8 cellular contexts compared by ENCODE assay signal in the genomic region with DNA sequence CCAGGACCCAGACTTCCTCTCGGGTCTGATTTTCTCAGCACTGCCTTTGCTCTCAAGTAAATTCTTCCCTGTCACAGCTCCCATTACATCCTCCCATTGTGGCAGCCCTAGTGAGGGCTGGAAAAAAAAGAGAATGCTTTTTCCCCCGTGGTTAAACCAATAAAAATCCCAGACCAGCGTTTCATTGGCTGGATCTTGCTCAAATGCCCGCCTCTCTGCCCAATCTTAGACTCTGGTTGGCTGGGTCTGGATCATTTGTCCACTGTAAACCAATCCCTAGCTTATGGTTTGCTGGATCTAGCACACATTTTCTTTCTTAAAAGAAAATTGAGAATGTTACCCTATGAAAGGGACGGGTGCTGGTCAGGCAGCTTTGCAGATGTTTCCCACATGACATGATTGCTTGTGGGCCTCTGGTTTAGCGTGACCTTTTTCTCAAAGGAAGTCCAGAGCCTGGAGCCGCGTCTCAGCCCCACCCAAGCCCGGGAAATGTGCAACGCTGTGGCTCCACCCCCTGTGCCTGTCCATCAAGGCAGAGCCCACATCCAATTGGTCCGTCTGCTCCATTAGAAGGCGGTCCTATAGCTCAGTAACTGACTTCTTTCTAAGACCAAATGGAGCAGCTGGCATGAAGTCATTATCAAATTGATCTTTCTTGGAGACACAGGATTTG. TPM values are rescaled to one million over a fixed set of nuclear protein-coding genes. Genes with fewer than 3 reads are reported as not detected.
DNase-seq lines count a peak whose midpoint lies in the region; ATAC-seq and TF ChIP-seq lines count a peak whose summit lies in the region.

No MANE protein-coding gene starts in this region.

- TF ChIP-seq CTCF in endodermal cell (conservative IDR thresholded peaks at IDR 0.05) = no peak
- no peak for TF ChIP-seq CTCF in GM20000 (IDR thresholded peaks at IDR 0.05; ENCODE audit: extremely low read depth, missing control alignments)

- H3K36me3 Mint-ChIP-seq in endodermal cell (ENCODE audit: low read depth) = no peaks in the 10 kb centered on the region

- H3K4me3 ChIP-seq in endodermal cell (ENCODE audit: low read length) = no peak overlapping the region

- H3K9me3 Mint-ChIP-seq in endodermal cell = peaks cover 7% of the 10 kb centered on the region

- DNase-seq in ELF-1 (ENCODE audit: low read depth, low spot score) (peak; percentile 76), SHP77 (lab: John Stamatoyannopoulos, UW) (peak; percentile 36 to 42), endodermal cell (peak; percentile 82), myocyte (ENCODE audit: low read depth) (peak; percentile 63), GM20000 (ENCODE audit: low spot score) (no peak), NCI-H2107 treated with DMSO at 0.1 percent for 48 hours (lab: John Stamatoyannopoulos, UW; ENCODE audit: unreplicated experiment) (no peak)

- H3K4me1 Mint-ChIP-seq in endodermal cell = no peaks in the 10 kb centered on the region

- H3K4me3 Mint-ChIP-seq in endodermal cell = no peak overlapping the region

- H3K27ac ChIP-seq in KOPT-K1 (ENCODE audit: low read depth, low read length, poor library complexity, severe bottlenecking) (peak overlapping the region; percentile 51), endodermal cell (ENCODE audit: low read depth, low read length) (no peak overlapping the region)

- H3K27me3 ChIP-seq in endodermal cell (ENCODE audit: control insufficient read depth, insufficient read depth, low read length, poor library complexity, severe bottlenecking) = peaks cover 66% of the 10 kb centered on the region

- no peaks in the 10 kb centered on the region for H3K9me3 ChIP-seq in KOPT-K1 (ENCODE audit: insufficient read depth, low read length, poor library complexity, severe bottlenecking)
- no peaks in the 10 kb centered on the region for H3K9me3 ChIP-seq in endodermal cell (ENCODE audit: control insufficient read depth, low read length)

- no peaks in the 10 kb centered on the region for H3K36me3 ChIP-seq in KOPT-K1 (ENCODE audit: insufficient read depth, low read length)
- H3K36me3 ChIP-seq in endodermal cell (ENCODE audit: control insufficient read depth, insufficient read depth, low read length) = no peaks in the 10 kb centered on the region

- H3K9ac ChIP-seq in endodermal cell (ENCODE audit: extremely low read depth, low read length, poor library complexity, severe bottlenecking) = no peak overlapping the region

- WGBS in endodermal cell (ENCODE audit: insufficient coverage in 1 of 2, insufficient read length in 1 of 2), 2 experiments = 38 to 46% methylated on average over 10 to 12 of the region's 12 CpGs

- H3K4me1 ChIP-seq in endodermal cell (ENCODE audit: control insufficient read depth, insufficient read depth, low read length) = no peaks in the 10 kb centered on the region

- H3K27ac Mint-ChIP-seq in endodermal cell = no peak overlapping the region

- peaks cover 82% of the 10 kb centered on the region for H3K27me3 Mint-ChIP-seq in endodermal cell (ENCODE audit: insufficient read depth)

- no peak for ATAC-seq in GM19455 (IDR thresholded peaks at IDR 0.05; ENCODE audit: unreplicated experiment)

RNA-seq across cellular contexts. Expression of a gene that starts 2.8 kb away (rescaled TPM):
- total RNA-seq in endodermal cell (not detected), myocyte (not detected in 2 replicates)
- not detected for polyA plus RNA-seq in endodermal cell (2013, experiment 1 of 2)
- not detected for polyA plus RNA-seq in endodermal cell (2013, experiment 2 of 2)
- not detected for polyA plus RNA-seq in myocyte (2012)

RNA-seq across cellular contexts. Expression of a gene that starts 5.3 kb away (rescaled TPM):
- not detected for total RNA-seq in endodermal cell
- not detected for polyA plus RNA-seq in endodermal cell (2013, experiment 1 of 2)
- polyA plus RNA-seq in endodermal cell (2013, experiment 2 of 2) = not detected
- total RNA-seq in myocyte = not detected in 2 replicates
- not detected for polyA plus RNA-seq in myocyte (2012)

RNA-seq across cellular contexts. Expression of a gene that starts 6.5 kb away (rescaled TPM):
- 10 to 100 TPM; 64.6 to 93.1 TPM for total RNA-seq in endodermal cell
- 40.1 TPM for polyA plus RNA-seq in endodermal cell (2013, experiment 1 of 2)
- polyA plus RNA-seq in endodermal cell (2013, experiment 2 of 2) = 38.2 TPM
- total RNA-seq in myocyte = 50.4 and 95.9 TPM in 2 replicates
- 175 TPM for polyA plus RNA-seq in myocyte (2012)

RNA-seq across cellular contexts. Expression of a gene that starts 27.8 kb away (rescaled TPM):
- not detected for total RNA-seq in endodermal cell
- polyA plus RNA-seq in endodermal cell (2013, experiment 1 of 2) = not detected
- not detected for polyA plus RNA-seq in endodermal cell (2013, experiment 2 of 2)
- not detected in 2 replicates for total RNA-seq in myocyte
- not detected for polyA plus RNA-seq in myocyte (2012)

RNA-seq across cellular contexts. Expression of a gene that starts 37.2 kb away (rescaled TPM):
- total RNA-seq in endodermal cell (100 to 1,000 TPM; 119 to 126 TPM), myocyte (1.9 TPM in 1 of 2 replicates, not detected in the other)
- polyA plus RNA-seq in endodermal cell (2013, experiment 1 of 2) = 27.5 TPM
- polyA plus RNA-seq in endodermal cell (2013, experiment 2 of 2) = 29.9 TPM
- 0.44 TPM for polyA plus RNA-seq in myocyte (2012)

Comparison
In these comparisons a context has a peak if more than half of its experiments do, and no peak if none do; other contexts are left out.
1. DNase-seq: peak in ELF-1 (single experiment), SHP77 (2 of 2), endodermal cell (single experiment) and myocyte (single experiment); none in GM20000 (single experiment) and NCI-H2107 treated with DMSO at 0.1 percent for 48 hours (single experiment).